Comparison of ENCODE assay signal across 1 cellular context in genomic region chr2:97853057-97853456, GRCh38.
TF ChIP-seq lines count a peak whose summit lies in the region.
"Not testable (repeated sequence)": the region's sequence is repeated elsewhere in the genome, so short reads cannot be mapped to it uniquely, and the experiment has no call there.

No MANE protein-coding gene starts in this region.

TF ChIP-seq in A549, 52 proteins besides CTCF, POLR2A, EP300 and RAD21:
- TF ChIP-seq FOSL2 (IDR thresholded peaks at IDR 0.05) = not testable (repeated sequence)
- peak; percentile 58 for TF ChIP-seq FOSL2 (CRISPR knock-in tag; IDR thresholded peaks at IDR 0.05)
